In the genomic region with DNA sequence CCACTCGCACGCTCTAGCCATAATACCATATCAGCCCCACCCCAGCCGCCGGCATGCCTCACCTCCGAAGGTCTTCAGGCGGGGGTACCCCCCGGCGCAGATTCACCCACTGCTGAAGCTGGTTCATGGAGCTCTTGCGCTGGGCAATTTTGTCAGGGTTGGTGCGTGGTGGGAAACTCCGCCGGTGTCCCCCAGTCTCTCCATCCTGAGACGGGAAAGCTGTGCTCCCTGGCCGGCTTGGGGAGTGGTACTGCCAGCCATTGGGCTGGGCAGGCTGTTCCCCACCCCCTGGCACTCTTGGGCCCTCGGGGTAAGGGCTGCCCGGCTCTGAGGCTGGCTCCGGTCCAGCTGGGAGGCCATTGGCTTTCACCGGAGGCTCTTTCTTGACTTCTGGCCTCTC, we compare ENCODE assay signal across 35 cellular contexts. TPM values are rescaled to one million over a fixed set of nuclear protein-coding genes. Genes with fewer than 3 reads are reported as not detected.
"Had no signal": no experiment of that assay in that cellular context is flagged by ENCODE, and none has a peak within 500 bp of the region (broad histone marks: within the 10 kb centered on the region; RNA-seq: fewer than 3 reads in every experiment).

No MANE protein-coding gene starts in this region.

- H3K27ac ChIP-seq: body of pancreas, coronary artery, esophagus muscularis mucosa had no signal

- ATAC-seq: activated CD8-positive, alpha-beta memory T cell treated with anti-CD3 and anti-CD28 coated beads, Interleukin-2, amount 10 ng/mL, durations not matched to agents 7 days and 5 days; activated CD8-positive, alpha-beta T cell treated with anti-CD3 and anti-CD28 coated beads, Interleukin-2, amount 10 ng/mL, durations not matched to agents 7 days and 5 days; activated naive CD8-positive, alpha-beta T cell treated with anti-CD3 and anti-CD28 coated beads, Interleukin-2, amount 50 U/mL, for 24 hours; effector memory CD8-positive, alpha-beta T cell; gastroesophageal sphincter had no signal

- H3K27me3 Mint-ChIP-seq: activated CD4-positive, alpha-beta memory T cell treated with anti-CD3 and anti-CD28 coated beads for 36 hours; activated CD4-positive, alpha-beta T cell treated with anti-CD3 and anti-CD28 coated beads for 36 hours; activated CD4-positive, alpha-beta T cell treated with anti-CD3 and anti-CD28 coated beads, Interleukin-2, amount 10 ng/mL, durations not matched to agents 24 days and 14 days; activated naive CD4-positive, alpha-beta T cell treated with anti-CD3 and anti-CD28 coated beads, Interleukin-2, amount 50 U/mL, for 24 hours; activated naive CD8-positive, alpha-beta T cell treated with anti-CD3 and anti-CD28 coated beads for 36 hours; activated naive CD8-positive, alpha-beta T cell treated with anti-CD3 and anti-CD28 coated beads, Interleukin-2, amount 50 U/mL, for 24 hours; dendritic cell treated with granulocyte-macrophage colony-stimulating factor and Interleukin-4, amounts not matched to agents 40 ng/mL and 50 ng/mL, for 4 days had no signal

- H3K4me3 Mint-ChIP-seq: activated CD4-positive, alpha-beta memory T cell treated with anti-CD3 and anti-CD28 coated beads for 36 hours; activated CD4-positive, alpha-beta T cell treated with anti-CD3 and anti-CD28 coated beads for 36 hours; activated CD4-positive, alpha-beta T cell treated with anti-CD3 and anti-CD28 coated beads, Interleukin-2, amount 10 ng/mL, durations not matched to agents 24 days and 14 days; activated CD8-positive, alpha-beta memory T cell treated with anti-CD3 and anti-CD28 coated beads, Interleukin-2, amount 10 ng/mL, durations not matched to agents 7 days and 5 days; activated CD8-positive, alpha-beta T cell treated with anti-CD3 and anti-CD28 coated beads, Interleukin-2, amount 10 ng/mL, durations not matched to agents 7 days and 5 days; activated naive CD4-positive, alpha-beta T cell treated with anti-CD3 and anti-CD28 coated beads for 36 hours; activated naive CD4-positive, alpha-beta T cell treated with anti-CD3 and anti-CD28 coated beads, Interleukin-2, amount 50 U/mL, for 24 hours; activated naive CD8-positive, alpha-beta T cell treated with anti-CD3 and anti-CD28 coated beads for 36 hours; activated naive CD8-positive, alpha-beta T cell treated with anti-CD3 and anti-CD28 coated beads, Interleukin-2, amount 50 U/mL, for 24 hours; activated T-helper 1 cell treated with anti-CD3 and anti-CD28 coated beads, Interleukin-12 subunit alpha, Interleukin-12 subunit beta, Interleukin-2, Interleukin-4 antibody, amounts not matched to agents 30 ng/mL and 10 ng/mL and 1 ng/mL, durations not matched to agents 14 hours and 24 hours and 36 hours; dendritic cell treated with granulocyte-macrophage colony-stimulating factor and Interleukin-4, amounts not matched to agents 40 ng/mL and 50 ng/mL, for 4 days; effector memory CD8-positive, alpha-beta T cell had no signal

- H3K9me3 Mint-ChIP-seq: activated CD4-positive, alpha-beta memory T cell treated with anti-CD3 and anti-CD28 coated beads for 36 hours; activated CD4-positive, alpha-beta T cell treated with anti-CD3 and anti-CD28 coated beads, Interleukin-2, amount 10 ng/mL, durations not matched to agents 24 days and 14 days; activated naive CD4-positive, alpha-beta T cell treated with anti-CD3 and anti-CD28 coated beads for 36 hours; activated naive CD4-positive, alpha-beta T cell treated with anti-CD3 and anti-CD28 coated beads, Interleukin-2, amount 50 U/mL, for 24 hours; activated naive CD8-positive, alpha-beta T cell treated with anti-CD3 and anti-CD28 coated beads for 36 hours; activated naive CD8-positive, alpha-beta T cell treated with anti-CD3 and anti-CD28 coated beads, Interleukin-2, amount 50 U/mL, for 24 hours; activated T-helper 1 cell treated with anti-CD3 and anti-CD28 coated beads, Interleukin-12 subunit alpha, Interleukin-12 subunit beta, Interleukin-2, Interleukin-4 antibody, amounts not matched to agents 30 ng/mL and 10 ng/mL and 1 ng/mL, durations not matched to agents 14 hours and 24 hours and 36 hours; activated T-helper 2 cell treated with anti-CD3 and anti-CD28 coated beads, Interferon-gamma antibody, Interleukin-2, Interleukin-4, amounts not matched to agents 10 μg/mL and 5 μg/mL and 100 μg/mL, durations not matched to agents 14 hours and 24 hours and 36 hours; dendritic cell treated with granulocyte-macrophage colony-stimulating factor and Interleukin-4, amounts not matched to agents 40 ng/mL and 50 ng/mL, for 4 days; effector memory CD8-positive, alpha-beta T cell had no signal

- H3K4me1 ChIP-seq: body of pancreas had no signal

- H3K36me3 Mint-ChIP-seq: activated CD4-positive, alpha-beta memory T cell treated with anti-CD3 and anti-CD28 coated beads for 36 hours; activated CD8-positive, alpha-beta memory T cell treated with anti-CD3 and anti-CD28 coated beads, Interleukin-2, amount 10 ng/mL, durations not matched to agents 7 days and 5 days; activated naive CD4-positive, alpha-beta T cell treated with anti-CD3 and anti-CD28 coated beads, Interleukin-2, amount 50 U/mL, for 24 hours; activated naive CD8-positive, alpha-beta T cell treated with anti-CD3 and anti-CD28 coated beads for 36 hours had no signal

- H3K4me3 ChIP-seq: adrenal gland, body of pancreas, coronary artery, esophagus muscularis mucosa, gastroesophageal sphincter had no signal

- DNase-seq: activated CD4-positive, alpha-beta memory T cell treated with anti-CD3 and anti-CD28 coated beads for 36 hours; activated CD4-positive, alpha-beta T cell treated with anti-CD3 and anti-CD28 coated beads for 36 hours; activated CD4-positive, alpha-beta T cell treated with anti-CD3 and anti-CD28 coated beads, Interleukin-2, amount 10 ng/mL, durations not matched to agents 24 days and 14 days; activated CD4-positive, CD25-positive, alpha-beta regulatory T cell; activated CD4-positive, CD25-positive, alpha-beta regulatory T cell treated with anti-CD3 and anti-CD28 coated beads, Interleukin-2, amount 50 U/mL, for 72 hours; activated CD8-positive, alpha-beta memory T cell treated with anti-CD3 and anti-CD28 coated beads, Interleukin-2, amount 10 ng/mL, durations not matched to agents 7 days and 5 days; activated CD8-positive, alpha-beta memory T cell treated with anti-CD3 and anti-CD28 coated beads, Interleukin-2, amount 50 U/mL, for 4 hours; activated CD8-positive, alpha-beta T cell treated with anti-CD3 and anti-CD28 coated beads, Interleukin-2, amount 10 ng/mL, durations not matched to agents 7 days and 5 days; activated effector memory CD4-positive, alpha-beta T cell treated with anti-CD3 and anti-CD28 coated beads, Interleukin-2, amount 50 U/mL, for 16 hours; activated naive CD4-positive, alpha-beta T cell treated with anti-CD3 and anti-CD28 coated beads for 36 hours; activated naive CD8-positive, alpha-beta T cell treated with anti-CD3 and anti-CD28 coated beads for 36 hours; activated naive CD8-positive, alpha-beta T cell treated with anti-CD3 and anti-CD28 coated beads, Interleukin-2, amount 50 U/mL, for 24 hours; activated T-cell treated with anti-CD3 and anti-CD28 coated beads, Interleukin-2, amount 50 U/mL, for 1 hour; activated T-cell treated with anti-CD3 and anti-CD28 coated beads, Interleukin-2, amount 50 U/mL, for 48 hours; adrenal gland; body of pancreas; central memory CD4-positive, alpha-beta T cell; cerebellar nuclear complex; effector CD4-positive, alpha-beta T cell; effector memory CD8-positive, alpha-beta T cell; erythroblast; T-helper 2 cell had no signal

- H3K4me1 Mint-ChIP-seq: activated CD4-positive, alpha-beta T cell treated with anti-CD3 and anti-CD28 coated beads for 36 hours; activated CD8-positive, alpha-beta memory T cell treated with anti-CD3 and anti-CD28 coated beads, Interleukin-2, amount 10 ng/mL, durations not matched to agents 7 days and 5 days; activated naive CD4-positive, alpha-beta T cell treated with anti-CD3 and anti-CD28 coated beads, Interleukin-2, amount 50 U/mL, for 24 hours; activated naive CD8-positive, alpha-beta T cell treated with anti-CD3 and anti-CD28 coated beads for 36 hours; activated naive CD8-positive, alpha-beta T cell treated with anti-CD3 and anti-CD28 coated beads, Interleukin-2, amount 50 U/mL, for 24 hours had no signal

- H3K27ac Mint-ChIP-seq: activated CD4-positive, alpha-beta memory T cell treated with anti-CD3 and anti-CD28 coated beads for 36 hours; activated CD4-positive, alpha-beta T cell treated with anti-CD3 and anti-CD28 coated beads for 36 hours; activated CD4-positive, alpha-beta T cell treated with anti-CD3 and anti-CD28 coated beads, Interleukin-2, amount 10 ng/mL, durations not matched to agents 24 days and 14 days; activated CD8-positive, alpha-beta memory T cell treated with anti-CD3 and anti-CD28 coated beads, Interleukin-2, amount 10 ng/mL, durations not matched to agents 7 days and 5 days; activated CD8-positive, alpha-beta T cell treated with anti-CD3 and anti-CD28 coated beads, Interleukin-2, amount 10 ng/mL, durations not matched to agents 7 days and 5 days; activated naive CD4-positive, alpha-beta T cell treated with anti-CD3 and anti-CD28 coated beads for 36 hours; activated naive CD4-positive, alpha-beta T cell treated with anti-CD3 and anti-CD28 coated beads, Interleukin-2, amount 50 U/mL, for 24 hours; activated naive CD8-positive, alpha-beta T cell treated with anti-CD3 and anti-CD28 coated beads for 36 hours; activated naive CD8-positive, alpha-beta T cell treated with anti-CD3 and anti-CD28 coated beads, Interleukin-2, amount 50 U/mL, for 24 hours; activated T-helper 2 cell treated with anti-CD3 and anti-CD28 coated beads, Interferon-gamma antibody, Interleukin-2, Interleukin-4, amounts not matched to agents 10 μg/mL and 5 μg/mL and 100 μg/mL, durations not matched to agents 14 hours and 24 hours and 36 hours; dendritic cell treated with granulocyte-macrophage colony-stimulating factor and Interleukin-4, amounts not matched to agents 40 ng/mL and 50 ng/mL, for 4 days; effector memory CD8-positive, alpha-beta T cell had no signal

- H3K36me3 ChIP-seq: adrenal gland, gastroesophageal sphincter had no signal

- H3K27me3 ChIP-seq: adrenal gland, body of pancreas, esophagus muscularis mucosa had no signal

- H3K9me3 ChIP-seq: adrenal gland, body of pancreas, esophagus muscularis mucosa, gastroesophageal sphincter had no signal

RNA-seq across cellular contexts. Expression of gene GOLT1A, which starts 45.4 kb away (rescaled TPM):
- total RNA-seq: activated CD4-positive, alpha-beta T cell treated with anti-CD3 and anti-CD28 coated beads, Interleukin-2, amount 10 ng/mL, durations not matched to agents 24 days and 14 days; activated CD8-positive, alpha-beta memory T cell treated with anti-CD3 and anti-CD28 coated beads for 36 hours; activated CD8-positive, alpha-beta memory T cell treated with anti-CD3 and anti-CD28 coated beads, Interleukin-2, amount 10 ng/mL, durations not matched to agents 7 days and 5 days; activated CD8-positive, alpha-beta T cell treated with anti-CD3 and anti-CD28 coated beads, Interleukin-2, amount 10 ng/mL, durations not matched to agents 7 days and 5 days; activated naive CD4-positive, alpha-beta T cell treated with anti-CD3 and anti-CD28 coated beads for 36 hours; activated T-helper 1 cell treated with anti-CD3 and anti-CD28 coated beads, Interleukin-12 subunit alpha, Interleukin-12 subunit beta, Interleukin-2, Interleukin-4 antibody, amounts not matched to agents 30 ng/mL and 10 ng/mL and 1 ng/mL, durations not matched to agents 14 hours and 24 hours and 36 hours; aorta; fibroblast of villous mesenchyme; glomerular endothelial cell; T-helper 1 cell treated with Interleukin-12 subunit alpha and Interleukin-12 subunit beta and Interleukin-4 antibody, amounts not matched to agents 30 ng/mL and 1 ng/mL, for 36 hours had no signal
- polyA plus RNA-seq: fibroblast of lung had no signal
